ENCODE assay signal across 11 cellular contexts in the genomic region with DNA sequence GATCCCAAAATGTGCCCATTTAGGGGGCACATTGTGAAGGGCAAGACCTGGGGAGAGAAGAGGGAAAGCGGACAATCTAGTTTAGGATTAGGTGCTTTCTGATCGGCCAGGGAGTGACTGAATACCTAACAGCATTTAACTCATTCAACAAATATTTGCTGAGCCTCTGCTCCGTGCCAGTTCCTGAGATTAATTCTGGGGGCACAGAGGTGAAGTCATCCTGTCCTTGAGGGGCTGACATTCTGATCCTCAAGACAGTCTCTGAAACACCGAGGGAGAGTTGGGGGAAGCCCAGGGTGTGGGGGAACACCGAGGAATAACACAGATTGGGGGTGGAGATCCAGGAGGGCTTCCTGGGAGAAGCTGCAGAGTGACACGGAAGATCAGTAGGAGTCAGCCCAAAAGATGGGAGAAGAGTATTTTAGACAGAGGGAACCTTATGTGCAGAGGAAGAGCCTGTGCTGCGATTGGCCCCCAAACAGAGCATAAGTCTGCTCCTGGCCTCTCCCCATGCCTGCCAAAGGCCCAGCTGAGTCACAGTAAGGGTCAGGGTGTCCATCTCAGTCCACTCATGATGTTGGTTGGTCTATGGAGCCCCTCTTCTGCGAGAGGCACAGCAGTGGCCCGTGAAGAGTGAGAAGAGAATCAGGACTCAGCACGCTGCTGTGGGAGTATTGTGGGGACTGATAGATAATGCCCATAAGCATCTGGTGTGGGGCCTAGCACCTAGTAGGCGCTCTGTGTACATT.
DNase-seq lines count a peak whose midpoint lies in the region; ATAC-seq, FAIRE-seq and TF ChIP-seq lines count a peak whose summit lies in the region.
"Had no signal": no experiment of that assay in that cellular context is flagged by ENCODE, and none has a peak within 500 bp of the region (broad histone marks: within the 10 kb centered on the region; RNA-seq: fewer than 3 reads in every experiment).

No MANE protein-coding gene starts in this region.

- H3K27ac Mint-ChIP-seq in astrocyte (ENCODE audit: unreplicated experiment) = peak overlapping the region; percentile 93
- H3K27ac Mint-ChIP-seq in stimulated activated effector memory CD8-positive, alpha-beta T cell treated with anti-CD3 and anti-CD28 coated beads, Interleukin-12 subunit alpha, Interleukin-12 subunit beta, amount 100 ng/mL, for 72 hours = no peak overlapping the region
- H3K27ac Mint-ChIP-seq in stimulated activated naive B cell treated with anti-CD40 and anti-IgM and Interleukin-4, amounts not matched to agents 10 μg/mL and 1 μg/mL and 100 μg/mL, for 72 hours = no peak overlapping the region
- H3K27ac Mint-ChIP-seq: activated CD4-positive, alpha-beta T cell treated with anti-CD3 and anti-CD28 coated beads for 36 hours had no signal

- no peaks in the 10 kb centered on the region for H3K27me3 Mint-ChIP-seq in astrocyte (ENCODE audit: low read depth, unreplicated experiment)
- peaks cover 26 to 51% of the 10 kb centered on the region in 2 donors for H3K27me3 Mint-ChIP-seq in stimulated activated naive B cell treated with anti-CD40 and anti-IgM and Interleukin-4, amounts not matched to agents 10 μg/mL and 1 μg/mL and 100 μg/mL, for 72 hours

- no peaks in the 10 kb centered on the region for H3K79me2 ChIP-seq in astrocyte (ENCODE audit: insufficient read depth, low read length)

- peak overlapping the region; percentile 50 for H3K4me3 ChIP-seq in astrocyte (ENCODE audit: insufficient read depth, low read depth, low read length)
- peak overlapping the region; percentile 34 for H3K4me3 ChIP-seq in rectal smooth muscle tissue (ENCODE audit: low read length)

- intact Hi-C loops in left ventricle myocardium superior (cut with micrococcal nuclease) = no loop called here

- H3K36me3 Mint-ChIP-seq in astrocyte (ENCODE audit: low read depth, unreplicated experiment) = no peaks in the 10 kb centered on the region
- no peaks in the 10 kb centered on the region for H3K36me3 Mint-ChIP-seq in stimulated activated effector memory CD8-positive, alpha-beta T cell treated with anti-CD3 and anti-CD28 coated beads, Interleukin-12 subunit alpha, Interleukin-12 subunit beta, amount 100 ng/mL, for 72 hours
- H3K36me3 Mint-ChIP-seq in stimulated activated naive B cell treated with anti-CD40 and anti-IgM and Interleukin-4, amounts not matched to agents 10 μg/mL and 1 μg/mL and 100 μg/mL, for 72 hours = no peaks in the 10 kb centered on the region

- H3K4me1 ChIP-seq in astrocyte (ENCODE audit: insufficient read depth, low read length) = peaks cover 77% of the 10 kb centered on the region
- peaks cover 17% of the 10 kb centered on the region for H3K4me1 ChIP-seq in rectal smooth muscle tissue (ENCODE audit: control insufficient read depth, insufficient read depth, low read length)

- no peak for TF ChIP-seq CTCF in astrocyte (IDR thresholded peaks at IDR 0.05; ENCODE audit: insufficient read depth, low read depth, low read length)

- H3K4me1 Mint-ChIP-seq in astrocyte (ENCODE audit: low read depth, unreplicated experiment) = peaks cover 51% of the 10 kb centered on the region
- H3K4me1 Mint-ChIP-seq in stimulated activated effector memory CD8-positive, alpha-beta T cell treated with anti-CD3 and anti-CD28 coated beads, Interleukin-12 subunit alpha, Interleukin-12 subunit beta, amount 100 ng/mL, for 72 hours = peaks cover 6% of the 10 kb centered on the region
- peaks cover 6 to 23% of the 10 kb centered on the region in 2 donors for H3K4me1 Mint-ChIP-seq in stimulated activated naive B cell treated with anti-CD40 and anti-IgM and Interleukin-4, amounts not matched to agents 10 μg/mL and 1 μg/mL and 100 μg/mL, for 72 hours

- peak overlapping the region; percentile 58 for H2AFZ ChIP-seq in astrocyte (ENCODE audit: low read depth, low read length)

- no peaks in the 10 kb centered on the region for H3K9me3 Mint-ChIP-seq in astrocyte (ENCODE audit: unreplicated experiment)
- no peaks in the 10 kb centered on the region for H3K9me3 Mint-ChIP-seq in stimulated activated effector memory CD8-positive, alpha-beta T cell treated with anti-CD3 and anti-CD28 coated beads, Interleukin-12 subunit alpha, Interleukin-12 subunit beta, amount 100 ng/mL, for 72 hours
- H3K9me3 Mint-ChIP-seq in stimulated activated naive B cell treated with anti-CD40 and anti-IgM and Interleukin-4, amounts not matched to agents 10 μg/mL and 1 μg/mL and 100 μg/mL, for 72 hours = no peaks in the 10 kb centered on the region

- peak; percentile 32 for FAIRE-seq in astrocyte (lab: Jason Lieb, UNC)
- FAIRE-seq: endometrium had no signal

- H3K9ac ChIP-seq in astrocyte (ENCODE audit: low read length) = peak overlapping the region; percentile 86
- peak overlapping the region; percentile 2 for H3K9ac ChIP-seq in rectal smooth muscle tissue (ENCODE audit: low read length)

- DNase-seq in EH (ENCODE audit: low read depth) (peak; percentile 59), astrocyte (ENCODE audit: low read depth) (no peak), left ventricle myocardium superior (no peak), G401 (ENCODE audit: low spot score) (no peak)
- no peak for DNase-seq in stimulated activated effector memory CD8-positive, alpha-beta T cell treated with anti-CD3 and anti-CD28 coated beads, Interleukin-12 subunit alpha, Interleukin-12 subunit beta, amount 100 ng/mL, for 72 hours (ENCODE audit: low spot score in 2 of 2)
- DNase-seq in stimulated activated naive B cell treated with anti-CD40 and anti-IgM and Interleukin-4, amounts not matched to agents 10 μg/mL and 1 μg/mL and 100 μg/mL, for 72 hours = no peak
- DNase-seq: activated CD4-positive, alpha-beta T cell treated with anti-CD3 and anti-CD28 coated beads for 36 hours; NCI-H748 treated with DMSO at 0.1 percent for 48 hours had no signal

- H3K4me3 Mint-ChIP-seq in astrocyte (ENCODE audit: unreplicated experiment) = peak overlapping the region; percentile 42
- H3K4me3 Mint-ChIP-seq in stimulated activated effector memory CD8-positive, alpha-beta T cell treated with anti-CD3 and anti-CD28 coated beads, Interleukin-12 subunit alpha, Interleukin-12 subunit beta, amount 100 ng/mL, for 72 hours = no peak overlapping the region
- H3K4me3 Mint-ChIP-seq in stimulated activated naive B cell treated with anti-CD40 and anti-IgM and Interleukin-4, amounts not matched to agents 10 μg/mL and 1 μg/mL and 100 μg/mL, for 72 hours = peak overlapping the region in 1 of 2 donors; percentile 79
- H3K4me3 Mint-ChIP-seq: activated CD4-positive, alpha-beta T cell treated with anti-CD3 and anti-CD28 coated beads for 36 hours had no signal

- no peaks in the 10 kb centered on the region for H4K20me1 ChIP-seq in astrocyte (ENCODE audit: insufficient read depth, low read length)

- H3K36me3 ChIP-seq in astrocyte (ENCODE audit: insufficient read depth, low read length) (no peaks in the 10 kb centered on the region), rectal smooth muscle tissue (ENCODE audit: control insufficient read depth, insufficient read depth, low read length) (no peaks in the 10 kb centered on the region)

- H3K27me3 ChIP-seq in astrocyte (ENCODE audit: insufficient read depth, low read length) (no peaks in the 10 kb centered on the region), rectal smooth muscle tissue (ENCODE audit: control insufficient read depth, insufficient read depth, low read length) (no peaks in the 10 kb centered on the region)

- in situ Hi-C loops in G401 (cut with HindIII; ENCODE audit: low sequenced_read_pairs) = no loop called here

- H3K27ac ChIP-seq in astrocyte (ENCODE audit: low read depth, low read length) (peak overlapping the region; percentile 90), rectal smooth muscle tissue (ENCODE audit: low read depth, low read length) (peak overlapping the region; percentile 64)

- peak overlapping the region; percentile 89 for H3K4me2 ChIP-seq in astrocyte (ENCODE audit: low read length)

- peak; percentile 7 for ATAC-seq in left ventricle myocardium superior
- ATAC-seq in HG03139 (IDR thresholded peaks at IDR 0.05; ENCODE audit: unreplicated experiment) = no peak
- ATAC-seq in stimulated activated effector memory CD8-positive, alpha-beta T cell treated with anti-CD3 and anti-CD28 coated beads, Interleukin-12 subunit alpha, Interleukin-12 subunit beta, amount 100 ng/mL, for 72 hours = no peak
- ATAC-seq in stimulated activated naive B cell treated with anti-CD40 and anti-IgM and Interleukin-4, amounts not matched to agents 10 μg/mL and 1 μg/mL and 100 μg/mL, for 72 hours (replicated peaks) = no peak
- ATAC-seq: activated CD4-positive, alpha-beta T cell treated with anti-CD3 and anti-CD28 coated beads for 36 hours had no signal

- H3K9me3 ChIP-seq in astrocyte (ENCODE audit: insufficient read depth, low read depth, low read length) = no peaks in the 10 kb centered on the region
